19 cellular contexts compared by ENCODE assay signal in the genomic region with DNA sequence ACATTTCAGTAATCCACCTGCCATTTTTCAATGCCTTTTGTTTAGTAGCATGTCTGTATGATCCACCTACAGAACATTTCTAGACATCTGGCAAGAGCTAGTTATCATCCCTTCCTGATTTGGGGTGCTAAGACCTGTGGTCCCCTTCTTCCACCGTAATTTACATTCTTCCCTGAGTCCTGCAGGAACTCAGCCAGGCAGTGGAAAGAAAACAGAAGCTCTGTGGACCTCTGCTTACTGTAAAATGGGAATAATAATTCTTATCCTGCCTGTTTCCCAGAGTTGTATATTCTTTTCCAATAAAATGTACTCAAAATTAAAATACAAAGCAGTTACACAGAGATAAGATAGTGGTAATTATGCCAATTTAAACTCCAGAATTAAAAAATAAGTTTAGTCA.
DNase-seq lines count a peak whose midpoint lies in the region; ATAC-seq and TF ChIP-seq lines count a peak whose summit lies in the region.
"Had no signal": no experiment of that assay in that cellular context is flagged by ENCODE, and none has a peak within 500 bp of the region (broad histone marks: within the 10 kb centered on the region; RNA-seq: fewer than 3 reads in every experiment).

No MANE protein-coding gene starts in this region.

- in situ Hi-C loops in Panc1 (cut with HindIII; ENCODE audit: low pct_unique_long_range_greater_than_20kb, low sequenced_read_pairs), result no loop called here

- H3K27me3 Mint-ChIP-seq in Calu3 (ENCODE audit: unreplicated experiment), result no peaks in the 10 kb centered on the region
- H3K27me3 Mint-ChIP-seq in endodermal cell (ENCODE audit: insufficient read depth), result no peaks in the 10 kb centered on the region
- H3K27me3 Mint-ChIP-seq in progenitor cell of endocrine pancreas, result no peaks in the 10 kb centered on the region

- no peak for DNase-seq in Calu3
- DNase-seq in Panc1 (ENCODE audit: low read depth, low spot score), result no peak
- no peak for DNase-seq in endodermal cell
- DNase-seq in progenitor cell of endocrine pancreas (ENCODE audit: low spot score, unreplicated experiment), result no peak
- no peak for DNase-seq in NCI-H524 treated with DMSO at 0.1 percent for 48 hours (lab: John Stamatoyannopoulos, UW)
- no peak for DNase-seq in stimulated activated CD8-positive, alpha-beta memory T cell treated with anti-CD3 and anti-CD28 coated beads, Interleukin-4, amount 100 ng/mL, for 48 hours
- DNase-seq: 8988T; CD8-positive, alpha-beta T cell; DMS 273 treated with DMSO at 0.1 percent for 48 hours; DMS53; H7; KBM-7 had no signal

- H3K9me3 Mint-ChIP-seq in Calu3 (ENCODE audit: low read depth, unreplicated experiment), result no peaks in the 10 kb centered on the region
- no peaks in the 10 kb centered on the region for H3K9me3 Mint-ChIP-seq in endodermal cell
- H3K9me3 Mint-ChIP-seq in progenitor cell of endocrine pancreas (ENCODE audit: low read depth), result no peaks in the 10 kb centered on the region
- H3K9me3 Mint-ChIP-seq: CD8-positive, alpha-beta T cell; GM23338; IgD-negative memory B cell had no signal

- H3K36me3 ChIP-seq in Panc1 (ENCODE audit: control insufficient read depth, insufficient read depth, low read length), result 0 out of 2 replicates have a peak, but pooled peaks cover 3% of the 10 kb centered on the region
- peaks cover 22% of the 10 kb centered on the region for H3K36me3 ChIP-seq in endodermal cell (ENCODE audit: control insufficient read depth, insufficient read depth, low read length)

- no peak overlapping the region for H3K4me3 Mint-ChIP-seq in Calu3 (ENCODE audit: low read depth, unreplicated experiment)
- H3K4me3 Mint-ChIP-seq in endodermal cell, result no peak overlapping the region
- H3K4me3 Mint-ChIP-seq in progenitor cell of endocrine pancreas (ENCODE audit: low read depth), result no peak overlapping the region
- H3K4me3 Mint-ChIP-seq: B cell; CD8-positive, alpha-beta T cell; GM23338; IgD-negative memory B cell had no signal

- H3K27ac ChIP-seq in Panc1 (ENCODE audit: low read length), result peak overlapping the region; percentile 99
- H3K27ac ChIP-seq in endodermal cell (ENCODE audit: low read depth, low read length), result no peak overlapping the region
- H3K27ac ChIP-seq: BLaER1 treated with 17β-estradiol and CSF1 and Interleukin-3, amounts not matched to agents 10 nM and 100 nM had no signal

- peak overlapping the region; percentile 8 for H3K27ac Mint-ChIP-seq in Calu3 (ENCODE audit: unreplicated experiment)
- H3K27ac Mint-ChIP-seq in endodermal cell, result peak overlapping the region; percentile 36
- peak overlapping the region; percentile 25 for H3K27ac Mint-ChIP-seq in progenitor cell of endocrine pancreas
- H3K27ac Mint-ChIP-seq: B cell; CD8-positive, alpha-beta T cell; IgD-negative memory B cell had no signal

- intact Hi-C loops in Calu3 (cut with micrococcal nuclease; ENCODE audit: unreplicated experiment), result no loop called here
- intact Hi-C loops in Panc1 (cut with micrococcal nuclease; ENCODE audit: unreplicated experiment), result no loop called here

- BruUV-seq in Calu3 (replicated peaks; lab: Mats Ljungman, UMichigan) (no TSS peak), Panc1 (replicated peaks; lab: Mats Ljungman, UMichigan) (no TSS peak)

- WGBS in endodermal cell (ENCODE audit: insufficient coverage in 1 of 2, insufficient read length in 1 of 2), 2 experiments, result 84% methylated on average over 1 of the region's 1 CpG; no CpG with 5 or more reads in 1 of the 2 experiments

- H3K4me3 ChIP-seq in Panc1 (ENCODE audit: low read depth in 2 of 2, low read length in 2 of 2), result no peak overlapping the region
- no peak overlapping the region for H3K4me3 ChIP-seq in endodermal cell (ENCODE audit: low read length)
- H3K4me3 ChIP-seq: BLaER1 treated with 17β-estradiol and CSF1 and Interleukin-3, amounts not matched to agents 10 nM and 100 nM; GM23338 had no signal

- H3K4me1 ChIP-seq in Panc1 (ENCODE audit: control insufficient read depth, insufficient read depth, low read length) (peaks cover 73% of the 10 kb centered on the region), endodermal cell (ENCODE audit: control insufficient read depth, insufficient read depth, low read length) (peaks cover 8% of the 10 kb centered on the region)

- no peak overlapping the region for H3K9ac ChIP-seq in endodermal cell (ENCODE audit: extremely low read depth, low read length, poor library complexity, severe bottlenecking)
- H3K9ac ChIP-seq: BLaER1 treated with 17β-estradiol and CSF1 and Interleukin-3, amounts not matched to agents 10 nM and 100 nM had no signal

- H3K4me1 Mint-ChIP-seq in Calu3 (ENCODE audit: low read depth, unreplicated experiment) (peaks cover 23% of the 10 kb centered on the region), endodermal cell (peaks cover 61% of the 10 kb centered on the region), progenitor cell of endocrine pancreas (ENCODE audit: low read depth) (peaks cover 31% of the 10 kb centered on the region)
- H3K4me1 Mint-ChIP-seq: B cell, IgD-negative memory B cell had no signal

- POLR2A ChIA-PET in Panc1 (lab: Charles Lee), result no interaction called here

- peaks cover 13% of the 10 kb centered on the region for H3K36me3 Mint-ChIP-seq in Calu3 (ENCODE audit: insufficient read depth, unreplicated experiment)
- peaks cover 26% of the 10 kb centered on the region for H3K36me3 Mint-ChIP-seq in endodermal cell (ENCODE audit: low read depth)
- H3K36me3 Mint-ChIP-seq in progenitor cell of endocrine pancreas (ENCODE audit: insufficient read depth), result peaks cover 6% of the 10 kb centered on the region
- H3K36me3 Mint-ChIP-seq: CD8-positive, alpha-beta T cell had no signal

- TF ChIP-seq CTCF in Calu3 (IDR thresholded peaks at IDR 0.05; ENCODE audit: unreplicated experiment) (no peak), Panc1 (IDR thresholded peaks at IDR 0.05) (no peak), endodermal cell (conservative IDR thresholded peaks at IDR 0.05) (no peak), progenitor cell of endocrine pancreas (IDR thresholded peaks at IDR 0.05; ENCODE audit: unreplicated experiment) (no peak)

- H3K27me3 ChIP-seq in Panc1 (ENCODE audit: control insufficient read depth, insufficient read depth, low read length) (no peaks in the 10 kb centered on the region), endodermal cell (ENCODE audit: control insufficient read depth, insufficient read depth, low read length, poor library complexity, severe bottlenecking) (no peaks in the 10 kb centered on the region)
- H3K27me3 ChIP-seq: BLaER1 treated with 17β-estradiol and CSF1 and Interleukin-3, amounts not matched to agents 10 nM and 100 nM had no signal

- H3K9me3 ChIP-seq in Panc1 (ENCODE audit: control insufficient read depth, insufficient read depth, low read depth, low read length) (no peaks in the 10 kb centered on the region), endodermal cell (ENCODE audit: control insufficient read depth, low read length) (no peaks in the 10 kb centered on the region)
- H3K9me3 ChIP-seq: BLaER1 treated with 17β-estradiol and CSF1 and Interleukin-3, amounts not matched to agents 10 nM and 100 nM had no signal

- ATAC-seq in Panc1, result no peak
- ATAC-seq in HG03520 (IDR thresholded peaks at IDR 0.05; ENCODE audit: unreplicated experiment), result no peak
- no peak for ATAC-seq in GM21360 (IDR thresholded peaks at IDR 0.05; ENCODE audit: unreplicated experiment)
- ATAC-seq: CD8-positive, alpha-beta T cell; GM23338; HepG2 had no signal

- CTCF ChIA-PET in Calu3 (lab: Charles Lee) (interaction anchor here (1.3 kb wide), 1 partner anchor 50 kb away, joined by 4 read pairs; no protein-coding TSS in a partner anchor), Panc1 (lab: Charles Lee) (no interaction called here)
